1 cellular context compared by ENCODE assay signal in the genomic region with DNA sequence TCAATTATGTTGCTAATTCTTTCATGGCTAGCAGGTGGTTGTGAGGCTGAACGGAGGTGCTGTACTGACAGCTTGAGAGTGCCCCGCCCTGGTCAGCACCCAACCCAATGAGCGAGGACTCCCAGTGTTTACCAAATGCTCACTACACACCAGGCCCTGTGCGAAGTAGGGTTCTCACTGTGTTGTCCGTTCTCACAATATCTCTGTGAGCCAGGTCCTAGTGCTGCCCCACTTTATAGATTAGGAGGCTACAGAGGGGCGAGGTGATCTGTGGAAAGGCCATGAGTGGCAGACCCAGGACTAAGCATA.
TF ChIP-seq lines count a peak whose summit lies in the region.

No MANE protein-coding gene starts in this region.

TF ChIP-seq in IMR-90, 13 proteins besides CTCF, POLR2A, EP300 and RAD21:
- TF ChIP-seq FOS (IDR thresholded peaks at IDR 0.05; ENCODE audit: low read depth, low read length), result no peak
- no peak for TF ChIP-seq NFE2L2 (IDR thresholded peaks at IDR 0.05; ENCODE audit: low read depth, low read length)
- no peak for TF ChIP-seq CEBPB (IDR thresholded peaks at IDR 0.05; ENCODE audit: low read depth, low read length)
- TF ChIP-seq, protein P1, sequence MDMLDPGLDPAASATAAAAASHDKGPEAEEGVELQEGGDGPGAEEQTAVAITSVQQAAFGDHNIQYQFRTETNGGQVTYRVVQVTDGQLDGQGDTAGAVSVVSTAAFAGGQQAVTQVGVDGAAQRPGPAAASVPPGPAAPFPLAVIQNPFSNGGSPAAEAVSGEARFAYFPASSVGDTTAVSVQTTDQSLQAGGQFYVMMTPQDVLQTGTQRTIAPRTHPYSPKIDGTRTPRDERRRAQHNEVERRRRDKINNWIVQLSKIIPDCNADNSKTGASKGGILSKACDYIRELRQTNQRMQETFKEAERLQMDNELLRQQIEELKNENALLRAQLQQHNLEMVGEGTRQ (IDR thresholded peaks at IDR 0.05; ENCODE audit: low read depth, low read length), result no peak
- TF ChIP-seq, protein P2, sequence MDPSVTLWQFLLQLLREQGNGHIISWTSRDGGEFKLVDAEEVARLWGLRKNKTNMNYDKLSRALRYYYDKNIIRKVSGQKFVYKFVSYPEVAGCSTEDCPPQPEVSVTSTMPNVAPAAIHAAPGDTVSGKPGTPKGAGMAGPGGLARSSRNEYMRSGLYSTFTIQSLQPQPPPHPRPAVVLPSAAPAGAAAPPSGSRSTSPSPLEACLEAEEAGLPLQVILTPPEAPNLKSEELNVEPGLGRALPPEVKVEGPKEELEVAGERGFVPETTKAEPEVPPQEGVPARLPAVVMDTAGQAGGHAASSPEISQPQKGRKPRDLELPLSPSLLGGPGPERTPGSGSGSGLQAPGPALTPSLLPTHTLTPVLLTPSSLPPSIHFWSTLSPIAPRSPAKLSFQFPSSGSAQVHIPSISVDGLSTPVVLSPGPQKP (IDR thresholded peaks at IDR 0.05; ENCODE audit: borderline replicate concordance, low read depth, low read length), result no peak
- TF ChIP-seq BHLHE40 (IDR thresholded peaks at IDR 0.05; ENCODE audit: low read depth, low read length), result no peak
- no peak for TF ChIP-seq MAZ (IDR thresholded peaks at IDR 0.05; ENCODE audit: borderline replicate concordance, low read depth, low read length)
- no peak for TF ChIP-seq MXI1 (IDR thresholded peaks at IDR 0.05; ENCODE audit: borderline replicate concordance, low read depth, low read length)
- no peak for TF ChIP-seq MAFK (IDR thresholded peaks at IDR 0.05; ENCODE audit: low read depth, low read length)
- TF ChIP-seq CHD1 (IDR thresholded peaks at IDR 0.05; ENCODE audit: low read depth, low read length), result no peak
- TF ChIP-seq SMC3 (IDR thresholded peaks at IDR 0.05; ENCODE audit: low read depth, low read length), result no peak
- TF ChIP-seq RFX5 (IDR thresholded peaks at IDR 0.05; ENCODE audit: low read depth, low read length), result no peak
- no peak for TF ChIP-seq RCOR1 (IDR thresholded peaks at IDR 0.05; ENCODE audit: insufficient replicate concordance, low read length)
